Comparison of ENCODE assay signal across 13 cellular contexts in the genomic region with DNA sequence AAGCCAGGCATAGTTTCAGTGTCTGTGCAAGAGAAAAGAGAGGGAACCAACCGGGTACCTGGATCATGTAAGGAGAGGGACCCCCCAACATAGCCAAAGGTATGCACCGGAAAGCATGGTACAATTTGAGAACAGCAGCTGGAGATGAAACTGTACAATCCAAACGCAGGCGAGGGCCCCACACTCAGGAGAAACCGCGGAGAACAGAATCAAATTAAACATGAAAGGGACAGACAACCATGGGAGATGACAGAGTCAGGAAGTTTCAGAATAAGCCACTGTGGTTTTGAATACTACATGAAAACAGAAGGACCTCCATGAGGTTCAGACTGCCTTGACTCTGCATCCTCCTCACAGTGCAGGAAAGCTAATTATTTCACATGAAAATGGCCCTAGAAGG.
A peak's percentile ranks its signal among the peaks of the same experiment; 100 is the strongest.
DNase-seq lines count a peak whose midpoint lies in the region; ATAC-seq and TF ChIP-seq lines count a peak whose summit lies in the region.
"Had no signal": no experiment of that assay in that cellular context is flagged by ENCODE, and none has a peak within 500 bp of the region (broad histone marks: within the 10 kb centered on the region; RNA-seq: fewer than 3 reads in every experiment).

No MANE protein-coding gene starts in this region.

- POLR2A ChIA-PET in IMR-90 (lab: Charles Lee; ENCODE audit: unreplicated experiment): interaction anchor here (0.5 to 0.6 kb wide), 2 partner anchors 41 to 52 kb away, joined by 3 to 14 read pairs; no protein-coding TSS in a partner anchor

- intact Hi-C loops in IMR-90 (cut with micrococcal nuclease): no loop called here

- H3K27me3 Mint-ChIP-seq in activated T-helper 17 cell treated with anti-CD3 and anti-CD28 coated beads, Interleukin-2, amount 50 U/mL, for 72 hours: peaks cover 11% of the 10 kb centered on the region
- H3K27me3 Mint-ChIP-seq in osteocyte (ENCODE audit: unreplicated experiment): peaks cover 35% of the 10 kb centered on the region

- CTCF ChIA-PET in IMR-90 (lab: Yijun Ruan, JAX): no interaction called here

- no peak overlapping the region for H3K4me3 ChIP-seq in IMR-90 (ENCODE audit: insufficient read depth, low read depth, low read length)
- H3K4me3 ChIP-seq: tibial nerve had no signal

- peak overlapping the region; percentile 86 for H3K27ac Mint-ChIP-seq in activated T-helper 17 cell treated with anti-CD3 and anti-CD28 coated beads, Interleukin-2, amount 50 U/mL, for 72 hours
- H3K27ac Mint-ChIP-seq in osteocyte (ENCODE audit: unreplicated experiment): no peak overlapping the region

- no peak overlapping the region for H2BK5ac ChIP-seq in IMR-90 (ENCODE audit: low read depth, low read length, poor library complexity, severe bottlenecking)

- no peaks in the 10 kb centered on the region for H3K9me3 ChIP-seq in IMR-90 (ENCODE audit: control insufficient read depth, insufficient read depth, low read length)
- H3K9me3 ChIP-seq: tibial nerve had no signal

- no peak for ATAC-seq in IMR-90 (ENCODE audit: low read depth)
- ATAC-seq in activated T-helper 17 cell treated with anti-CD3 and anti-CD28 coated beads, Interleukin-2, amount 50 U/mL, for 72 hours (replicated peaks): peak; percentile 78
- ATAC-seq: left cardiac atrium had no signal

- TF ChIP-seq CTCF in IMR-90 (conservative IDR thresholded peaks at IDR 0.05; ENCODE audit: low read depth, low read length): no peak
- no peak for TF ChIP-seq CTCF in osteocyte (IDR thresholded peaks at IDR 0.05)

- H3K4me3 Mint-ChIP-seq in activated T-helper 17 cell treated with anti-CD3 and anti-CD28 coated beads, Interleukin-2, amount 50 U/mL, for 72 hours: peak overlapping the region; percentile 59
- H3K4me3 Mint-ChIP-seq in osteocyte (ENCODE audit: unreplicated experiment): no peak overlapping the region

- no peaks in the 10 kb centered on the region for H3K79me1 ChIP-seq in IMR-90 (ENCODE audit: low read depth in 1 of 2, low read length in 2 of 2)

- H3K4me1 Mint-ChIP-seq in activated T-helper 17 cell treated with anti-CD3 and anti-CD28 coated beads, Interleukin-2, amount 50 U/mL, for 72 hours: peaks cover 16% of the 10 kb centered on the region
- H3K4me1 Mint-ChIP-seq in osteocyte (ENCODE audit: unreplicated experiment): peaks cover 2% of the 10 kb centered on the region

- TF ChIP-seq RAD21 in IMR-90 (IDR thresholded peaks at IDR 0.05; ENCODE audit: low read length): no peak

- H2AK5ac ChIP-seq in IMR-90 (ENCODE audit: low read depth, low read length): peak overlapping the region; percentile 3; the same call in 1 of the 2 replicates

- H3K9me1 ChIP-seq in IMR-90 (ENCODE audit: insufficient read depth, low read length): no peaks in the 10 kb centered on the region; the same call in 1 of the 2 replicates

- no TSS peak for BruUV-seq in IMR-90 (replicated peaks; lab: Mats Ljungman, UMichigan)

- in situ Hi-C loops in IMR-90 (cut with MboI; ENCODE audit: low sequenced_read_pairs): no loop called here

- no peak overlapping the region for H2AK9ac ChIP-seq in IMR-90 (replicated peaks; ENCODE audit: low read depth, low read length, poor library complexity)

- H3K18ac ChIP-seq in IMR-90 (ENCODE audit: low read depth, low read length): no peak overlapping the region

- no peaks in the 10 kb centered on the region for H3K9me3 Mint-ChIP-seq in activated T-helper 17 cell treated with anti-CD3 and anti-CD28 coated beads, Interleukin-2, amount 50 U/mL, for 72 hours
- H3K9me3 Mint-ChIP-seq in osteocyte (ENCODE audit: unreplicated experiment): no peaks in the 10 kb centered on the region

- peak; percentile 8 for DNase-seq in activated T-cell treated with anti-CD3 and anti-CD28 coated beads for 24 hours (ENCODE audit: low read depth)
- DNase-seq in activated T-cell treated with anti-CD3 and anti-CD28 coated beads, Interleukin-2, amount 50 U/mL, for 1 hour: no peak
- DNase-seq in IMR-90: no peak
- peak; percentile 49 for DNase-seq in stimulated activated CD8-positive, alpha-beta memory T cell treated with anti-CD3 and anti-CD28 coated beads, Interleukin-4, amount 100 ng/mL, for 48 hours
- DNase-seq in osteocyte (ENCODE audit: extremely low spot score, unreplicated experiment): no peak
- DNase-seq in NCI-H2107 treated with DMSO at 0.1 percent for 48 hours (lab: John Stamatoyannopoulos, UW; ENCODE audit: unreplicated experiment): no peak
- DNase-seq in AML-193 (lab: John Stamatoyannopoulos, UW): no peak
- DNase-seq: effector CD4-positive, alpha-beta T cell; left cardiac atrium; NCI-H187 treated with DMSO at 0.1 percent for 48 hours; occipital lobe had no signal

- H3K56ac ChIP-seq in IMR-90 (ENCODE audit: extremely low read depth, insufficient read depth, low read length): no peak overlapping the region

- no peak overlapping the region for H3K27ac ChIP-seq in IMR-90 (ENCODE audit: insufficient read depth, low read length)
- H3K27ac ChIP-seq: tibial nerve had no signal

- H3K23ac ChIP-seq in IMR-90 (ENCODE audit: low read depth, low read length): 0 out of 2 replicates have a peak overlapping the region, but pooled peaks have one; percentile 7

- WGBS in IMR-90 (ENCODE audit: extremely low coverage in 2 of 2, insufficient read length in 1 of 2), 2 experiments: no CpG with 5 or more reads among the region's 6 CpGs

- peak overlapping the region; percentile 48 for H2BK120ac ChIP-seq in IMR-90 (ENCODE audit: low read depth, low read length)

- H2BK20ac ChIP-seq in IMR-90 (ENCODE audit: low read depth, low read length): peak overlapping the region; percentile 78; the same call in 1 of the 2 replicates

- H3K36me3 ChIP-seq in IMR-90 (ENCODE audit: control insufficient read depth, insufficient read depth, low read length): no peaks in the 10 kb centered on the region
- H3K36me3 ChIP-seq: tibial nerve had no signal

- H4K8ac ChIP-seq in IMR-90 (ENCODE audit: low read depth in 2 of 2, low read length in 2 of 2): peak overlapping the region in 1 of 2 experiments; percentile 8; a peak in 2 of 4 replicates

- H4K20me1 ChIP-seq in IMR-90 (ENCODE audit: insufficient read depth, low read length): no peaks in the 10 kb centered on the region

- no peak overlapping the region for H2AFZ ChIP-seq in IMR-90 (replicated peaks; ENCODE audit: low read length, poor library complexity)

- no peaks in the 10 kb centered on the region; the same call in 1 of the 2 replicates for H3K27me3 ChIP-seq in IMR-90 (ENCODE audit: control insufficient read depth, insufficient read depth, low read length)
- H3K27me3 ChIP-seq: tibial nerve had no signal

- H3K4me2 ChIP-seq in IMR-90 (ENCODE audit: low read depth, low read length): no peak overlapping the region

- H3K4me1 ChIP-seq in IMR-90 (ENCODE audit: control insufficient read depth, insufficient read depth, low read length): no peaks in the 10 kb centered on the region

- peak overlapping the region; percentile 40; the same call in 1 of the 2 replicates for H4K91ac ChIP-seq in IMR-90 (ENCODE audit: insufficient read depth, low read depth, low read length)

- H3K4ac ChIP-seq in IMR-90 (ENCODE audit: low read depth, low read length): peak overlapping the region; percentile 16; the same call in 1 of the 2 replicates

- no peak overlapping the region for H4K5ac ChIP-seq in IMR-90 (ENCODE audit: low read depth, low read length)

- no peak overlapping the region for H3K9ac ChIP-seq in IMR-90 (ENCODE audit: low read depth, low read length)

- H3K36me3 Mint-ChIP-seq in activated T-helper 17 cell treated with anti-CD3 and anti-CD28 coated beads, Interleukin-2, amount 50 U/mL, for 72 hours (ENCODE audit: low read depth): no peaks in the 10 kb centered on the region
- no peaks in the 10 kb centered on the region for H3K36me3 Mint-ChIP-seq in osteocyte (ENCODE audit: unreplicated experiment)

- TF ChIP-seq POLR2A in IMR-90 (IDR thresholded peaks at IDR 0.05; ENCODE audit: low read depth, low read length): no peak

- H3K14ac ChIP-seq in IMR-90 (replicated peaks; ENCODE audit: low read depth, low read length): peak overlapping the region; percentile 37; the same call in 1 of the 2 replicates

- dilution Hi-C loops in IMR-90 (cut with HindIII; ENCODE audit: low sequenced_read_pairs, unreplicated experiment): no loop called here

- H2BK15ac ChIP-seq in IMR-90 (ENCODE audit: low read depth, low read length): 0 out of 3 replicates have a peak overlapping the region, but pooled peaks have one; percentile 15

TF ChIP-seq in IMR-90, 13 proteins besides CTCF, POLR2A, EP300 and RAD21:
- TF ChIP-seq NFE2L2 (IDR thresholded peaks at IDR 0.05; ENCODE audit: low read depth, low read length) (no peak), MXI1 (IDR thresholded peaks at IDR 0.05; ENCODE audit: borderline replicate concordance, low read depth, low read length) (no peak), CHD1 (IDR thresholded peaks at IDR 0.05; ENCODE audit: low read depth, low read length) (no peak), BHLHE40 (IDR thresholded peaks at IDR 0.05; ENCODE audit: low read depth, low read length) (no peak), FOS (IDR thresholded peaks at IDR 0.05; ENCODE audit: low read depth, low read length) (no peak)

Comparison
In these comparisons a context has a peak if more than half of its experiments do, and no peak if none do; other contexts are left out.
1. DNase-seq: peak in activated T-cell treated with anti-CD3 and anti-CD28 coated beads for 24 hours (single experiment) and stimulated activated CD8-positive, alpha-beta memory T cell treated with anti-CD3 and anti-CD28 coated beads, Interleukin-4, amount 100 ng/mL, for 48 hours (single experiment); none in activated T-cell treated with anti-CD3 and anti-CD28 coated beads, Interleukin-2, amount 50 U/mL, for 1 hour (single experiment), IMR-90 (single experiment), osteocyte (single experiment), NCI-H2107 treated with DMSO at 0.1 percent for 48 hours (single experiment) and AML-193 (0 of 2).